Comparison of ENCODE assay signal across 24 cellular contexts in the genomic region with DNA sequence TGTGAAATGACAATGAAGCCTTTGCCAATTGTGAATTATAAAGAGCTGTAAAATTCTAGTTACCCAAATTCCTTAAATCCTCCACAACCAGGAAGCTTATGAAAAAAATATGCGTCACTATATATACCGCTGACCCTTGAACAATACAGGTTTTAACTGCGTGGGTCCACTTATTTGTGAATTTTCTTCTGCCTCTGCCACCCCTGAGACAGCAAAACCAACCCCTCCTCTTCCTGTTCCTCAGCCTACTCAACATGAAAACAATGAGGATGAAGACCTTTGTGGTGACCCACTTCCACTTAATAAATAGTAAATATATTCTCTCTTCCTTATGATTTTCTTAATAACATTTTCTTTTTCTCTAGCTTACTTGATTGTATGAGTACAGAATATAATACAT. TPM values are rescaled to one million over a fixed set of nuclear protein-coding genes. Genes with fewer than 3 reads are reported as not detected.
"Had no signal": no experiment of that assay in that cellular context is flagged by ENCODE, and none has a peak within 500 bp of the region (broad histone marks: within the 10 kb centered on the region; RNA-seq: fewer than 3 reads in every experiment).

No MANE protein-coding gene starts in this region.

- H3K27ac ChIP-seq: brain microvascular endothelial cell, SJSA1 had no signal

- H3K4me1 ChIP-seq: SJSA1 had no signal

- H3K4me3 ChIP-seq: SJSA1 had no signal

- ATAC-seq: activated T-cell treated with anti-CD3 and anti-CD28 coated beads, Interleukin-2, amount 50 U/mL, for 4 hours; activated T-helper 17 cell treated with anti-CD3 and anti-CD28 coated beads, Interleukin-2, amount 50 U/mL, for 72 hours; PC-3; WTC11 had no signal

- H3K27me3 ChIP-seq: brain microvascular endothelial cell had no signal

- DNase-seq: activated CD4-positive, alpha-beta T cell treated with anti-CD3 and anti-CD28 coated beads for 48 hours; activated CD4-positive, alpha-beta T cell treated with anti-CD3 and anti-CD28 coated beads, Interleukin-2, amount 50 U/mL, for 4 hours; activated CD4-positive, CD25-positive, alpha-beta regulatory T cell treated with anti-CD3 and anti-CD28 coated beads, Interleukin-2, amount 50 U/mL, for 72 hours; activated CD8-positive, alpha-beta memory T cell treated with anti-CD3 and anti-CD28 coated beads for 24 hours; activated gamma-delta T cell; activated naive CD4-positive, alpha-beta T cell treated with anti-CD3 and anti-CD28 coated beads for 36 hours; activated T-cell treated with anti-CD3 and anti-CD28 coated beads, Interleukin-2, amount 50 U/mL, for 4 hours; amygdala; brain microvascular endothelial cell; caudate nucleus; KG1; NCI-H1048; NCI-H146; NCI-H187 treated with DMSO at 0.1 percent for 48 hours; NCI-H2081 treated with DMSO at 0.1 percent for 48 hours; NCI-H446; NCI-H524; PC-3; SHP77 had no signal

- H3K9me3 ChIP-seq: SJSA1 had no signal

- H3K4me3 Mint-ChIP-seq: activated naive CD4-positive, alpha-beta T cell treated with anti-CD3 and anti-CD28 coated beads for 36 hours; activated naive CD8-positive, alpha-beta T cell; activated T-cell treated with anti-CD3 and anti-CD28 coated beads, Interleukin-2, amount 50 U/mL, for 4 hours; activated T-helper 17 cell treated with anti-CD3 and anti-CD28 coated beads, Interleukin-2, amount 50 U/mL, for 72 hours; T-helper 1 cell treated with Interleukin-12 subunit alpha and Interleukin-12 subunit beta and Interleukin-4 antibody, amounts not matched to agents 30 μg/mL and 1 μg/mL, for 36 hours; WTC11 had no signal

- H3K36me3 ChIP-seq: brain microvascular endothelial cell, SJSA1 had no signal

- H3K27ac Mint-ChIP-seq: activated naive CD4-positive, alpha-beta T cell treated with anti-CD3 and anti-CD28 coated beads for 36 hours; activated naive CD8-positive, alpha-beta T cell; T-helper 1 cell treated with Interleukin-12 subunit alpha and Interleukin-12 subunit beta and Interleukin-4 antibody, amounts not matched to agents 30 μg/mL and 1 μg/mL, for 36 hours; WTC11 had no signal

- H3K9me3 Mint-ChIP-seq: activated naive CD4-positive, alpha-beta T cell treated with anti-CD3 and anti-CD28 coated beads for 36 hours; activated T-cell treated with anti-CD3 and anti-CD28 coated beads, Interleukin-2, amount 50 U/mL, for 4 hours; activated T-helper 17 cell treated with anti-CD3 and anti-CD28 coated beads, Interleukin-2, amount 50 U/mL, for 72 hours; T-helper 1 cell treated with Interleukin-12 subunit alpha and Interleukin-12 subunit beta and Interleukin-4 antibody, amounts not matched to agents 30 μg/mL and 1 μg/mL, for 36 hours had no signal

- H3K36me3 Mint-ChIP-seq: activated naive CD8-positive, alpha-beta T cell had no signal

RNA-seq across cellular contexts. Expression of a gene that starts 42.2 kb away (rescaled TPM):
- total RNA-seq: activated naive CD4-positive, alpha-beta T cell treated with anti-CD3 and anti-CD28 coated beads for 36 hours; activated T-helper 17 cell treated with anti-CD3 and anti-CD28 coated beads, Interleukin-2, amount 50 U/mL, for 72 hours; PC-3; SJSA1 had no signal
